ENCODE assay signal across 30 cellular contexts in the genomic region with DNA sequence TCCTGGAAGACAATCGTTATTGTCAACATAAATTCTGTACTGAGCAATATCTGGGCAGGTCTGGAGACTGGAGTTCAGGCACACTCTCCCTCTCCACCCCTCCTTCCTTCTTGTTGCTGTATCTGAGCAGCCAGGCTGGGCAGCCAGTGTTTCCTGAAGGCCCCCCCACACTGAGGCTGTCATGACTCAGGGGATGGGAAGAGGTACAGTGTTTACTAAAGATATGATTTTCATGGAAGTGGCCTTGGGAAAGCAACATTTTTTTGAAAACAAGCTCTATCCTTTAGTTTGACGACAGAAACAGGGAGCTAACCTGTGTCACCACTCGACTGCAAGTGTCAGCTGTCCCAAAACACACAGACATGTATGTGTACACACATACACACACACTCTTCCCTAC.
"Had no signal": no experiment of that assay in that cellular context is flagged by ENCODE, and none has a peak within 500 bp of the region (broad histone marks: within the 10 kb centered on the region; RNA-seq: fewer than 3 reads in every experiment).

No MANE protein-coding gene starts in this region.

- H3K4me1 ChIP-seq: SJSA1 had no signal

- H3K9ac ChIP-seq: KMS-11 had no signal

- H3K27ac ChIP-seq: brain microvascular endothelial cell, KMS-11, SJSA1 had no signal

- H3K9me3 ChIP-seq: SJSA1 had no signal

- H3K27me3 ChIP-seq: brain microvascular endothelial cell, SJSA1 had no signal

- DNase-seq: activated CD4-positive, alpha-beta T cell treated with anti-CD3 and anti-CD28 coated beads, Interleukin-2, amount 10 ng/mL, durations not matched to agents 24 days and 14 days; activated CD4-positive, alpha-beta T cell treated with anti-CD3 and anti-CD28 coated beads, Interleukin-2, amount 50 U/mL, for 4 hours; activated CD8-positive, alpha-beta T cell treated with anti-CD3 and anti-CD28 coated beads for 36 hours; activated effector memory CD4-positive, alpha-beta T cell treated with anti-CD3 and anti-CD28 coated beads, Interleukin-2, amount 50 U/mL, for 16 hours; activated naive CD4-positive, alpha-beta T cell; activated naive CD4-positive, alpha-beta T cell treated with anti-CD3 and anti-CD28 coated beads, Interleukin-2, amount 50 U/mL, for 16 hours; activated naive CD8-positive, alpha-beta T cell treated with anti-CD3 and anti-CD28 coated beads for 36 hours; activated T-cell treated with anti-CD3 and anti-CD28 coated beads, Interleukin-2, amount 50 U/mL, for 1 hour; activated T-cell treated with anti-CD3 and anti-CD28 coated beads, Interleukin-2, amount 50 U/mL, for 72 hours; amniotic stem cell; aorta; brain microvascular endothelial cell; central memory CD4-positive, alpha-beta T cell; NCI-H1105; NCI-H1436; NCI-H1694; NCI-H1930; NCI-H2081 treated with DMSO at 0.1 percent for 48 hours; NCI-H226; NCI-H446 treated with DMSO at 0.1 percent for 48 hours; NCI-H524 treated with DMSO at 0.1 percent for 48 hours; SHP77 treated with DMSO at 0.1 percent for 48 hours; SW 1271; T-helper 1 cell; T-helper 2 cell; T-helper 9 cell had no signal

- ATAC-seq: activated CD8-positive, alpha-beta T cell treated with anti-CD3 and anti-CD28 coated beads for 36 hours; activated T-cell treated with anti-CD3 and anti-CD28 coated beads, Interleukin-2, amount 50 U/mL, for 72 hours; activated T-helper 17 cell treated with anti-CD3 and anti-CD28 coated beads, Interleukin-2, amount 50 U/mL, for 72 hours; Panc1 had no signal

- H3K36me3 ChIP-seq: brain microvascular endothelial cell, SJSA1 had no signal

- H3K4me3 ChIP-seq: SJSA1 had no signal

- H3K4me2 ChIP-seq: KMS-11 had no signal
